ENCODE assay signal across 8 cellular contexts in the genomic region with DNA sequence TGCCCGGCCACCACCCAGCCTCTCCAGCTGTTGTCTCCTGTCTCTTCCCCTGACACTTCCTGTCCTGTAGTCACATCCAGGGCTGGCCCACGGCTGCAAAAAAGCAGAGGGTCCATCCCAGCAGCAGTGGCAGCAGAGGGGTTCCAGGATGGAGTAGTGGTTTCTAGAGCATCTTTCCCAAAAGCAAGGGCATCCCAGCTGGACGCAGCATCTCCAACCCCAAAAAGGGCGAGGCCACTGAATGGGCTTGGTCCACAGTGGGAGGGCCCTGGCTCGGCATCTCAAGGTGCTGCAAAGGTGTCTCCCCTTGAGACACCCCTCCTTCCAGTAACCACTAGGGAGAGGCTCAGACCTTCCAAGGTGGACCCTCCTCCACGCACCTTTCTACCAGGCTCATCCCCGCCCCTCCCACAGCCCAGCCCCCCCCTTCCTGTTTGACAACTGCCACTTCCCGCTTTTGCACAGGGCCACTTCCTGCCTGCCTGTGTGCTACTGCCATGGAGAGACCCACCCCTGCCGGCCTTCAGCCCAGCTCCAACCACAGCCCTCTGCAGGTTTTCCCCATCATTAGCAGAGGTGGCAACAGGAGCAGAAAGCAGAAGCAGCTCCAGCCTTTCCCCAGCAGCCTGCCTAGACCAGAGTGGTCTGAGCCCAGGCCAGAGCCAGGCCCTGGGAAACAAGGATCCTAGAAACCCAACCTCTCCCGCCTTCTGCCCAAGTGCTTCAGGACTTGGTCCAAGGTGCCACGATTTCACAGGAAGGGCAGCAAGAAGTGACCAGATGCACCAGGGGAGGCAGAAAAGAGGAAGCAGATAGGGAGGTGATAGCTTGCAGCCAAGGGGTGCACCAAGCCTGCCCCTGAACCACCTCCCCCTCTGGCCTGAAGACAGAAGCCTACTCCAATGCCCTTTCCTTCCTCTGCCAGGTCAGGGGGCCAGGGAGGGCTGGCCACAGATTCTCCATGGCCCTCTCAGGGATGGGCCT. TPM values are rescaled to one million over a fixed set of nuclear protein-coding genes. Genes with fewer than 3 reads are reported as not detected.
A peak's percentile ranks its signal among the peaks of the same experiment; 100 is the strongest.
DNase-seq lines count a peak whose midpoint lies in the region; ATAC-seq and TF ChIP-seq lines count a peak whose summit lies in the region.

No MANE protein-coding gene starts in this region.

- peak overlapping the region; percentile 81 for H3K27ac ChIP-seq in OCI-LY3 (ENCODE audit: low read length)

- H3K9me3 Mint-ChIP-seq in activated naive CD4-positive, alpha-beta T cell treated with anti-CD3 and anti-CD28 coated beads for 36 hours: no peaks in the 10 kb centered on the region
- no peaks in the 10 kb centered on the region for H3K9me3 Mint-ChIP-seq in Calu3 (ENCODE audit: low read depth, unreplicated experiment)

- intact Hi-C loops in activated naive CD4-positive, alpha-beta T cell treated with anti-CD3 and anti-CD28 coated beads for 36 hours (cut with micrococcal nuclease): loop anchor here (1.0 kb wide), 3 partner anchors 8 to 16 kb away; no protein-coding TSS in a partner anchor
- intact Hi-C loops in mucosa of descending colon (cut with DNase I, micrococcal nuclease): no loop called here
- intact Hi-C loops in Calu3 (cut with micrococcal nuclease; ENCODE audit: unreplicated experiment): no loop called here

- H3K4me1 ChIP-seq in OCI-LY3 (ENCODE audit: low read length) (peaks cover 17% of the 10 kb centered on the region), mucosa of descending colon (ENCODE audit: low read depth) (peaks cover 31% of the 10 kb centered on the region)

- peak overlapping the region; percentile 44; the same call in 1 of the 2 replicates for H3K9ac ChIP-seq in OCI-LY3 (ENCODE audit: low read length)

- peak overlapping the region; percentile 76 for H3K4me3 Mint-ChIP-seq in activated naive CD4-positive, alpha-beta T cell treated with anti-CD3 and anti-CD28 coated beads for 36 hours
- H3K4me3 Mint-ChIP-seq in Calu3 (ENCODE audit: low read depth, unreplicated experiment): no peak overlapping the region

- TF ChIP-seq CTCF in OCI-LY3 (IDR thresholded peaks at IDR 0.05; ENCODE audit: low read depth, low read length) (no peak), mucosa of descending colon (IDR thresholded peaks at IDR 0.05) (no peak), Calu3 (IDR thresholded peaks at IDR 0.05; ENCODE audit: unreplicated experiment) (no peak)

- H3K79me2 ChIP-seq in OCI-LY3 (ENCODE audit: low read length): no peaks in the 10 kb centered on the region

- H3K4me2 ChIP-seq in OCI-LY3 (ENCODE audit: low read length): peak overlapping the region; percentile 77

- H3K36me3 ChIP-seq in OCI-LY3 (replicated peaks; ENCODE audit: low read depth, low read length) (no peaks in the 10 kb centered on the region), mucosa of descending colon (ENCODE audit: low read depth) (no peaks in the 10 kb centered on the region)

- H3K9me3 ChIP-seq in OCI-LY3 (ENCODE audit: insufficient read depth, low read length): no peaks in the 10 kb centered on the region
- no peaks in the 10 kb centered on the region for H3K9me3 ChIP-seq in mucosa of descending colon

- peak overlapping the region; percentile 95 for H3K27ac Mint-ChIP-seq in activated naive CD4-positive, alpha-beta T cell treated with anti-CD3 and anti-CD28 coated beads for 36 hours
- H3K27ac Mint-ChIP-seq in Calu3 (ENCODE audit: unreplicated experiment): no peak overlapping the region

- BruUV-seq in Calu3 (replicated peaks; lab: Mats Ljungman, UMichigan): no TSS peak

- DNase-seq in CMK (ENCODE audit: low read depth): peak; percentile 77
- peak; percentile 85 for DNase-seq in activated naive CD4-positive, alpha-beta T cell treated with anti-CD3 and anti-CD28 coated beads for 36 hours
- peak; percentile 59 to 89 (median 70) for DNase-seq in mucosa of descending colon
- no peak for DNase-seq in DMS53 (lab: John Stamatoyannopoulos, UW)
- DNase-seq in Calu3: no peak
- no peak for DNase-seq in ACHN

- peak overlapping the region; percentile 49; the same call in 1 of the 2 replicates for H2AFZ ChIP-seq in OCI-LY3 (ENCODE audit: low read depth, low read length)

- in situ Hi-C loops in ACHN (cut with HindIII; ENCODE audit: low pct_ligation_motif_present, low pct_unique_long_range_greater_than_20kb, low sequenced_read_pairs): no loop called here

- no peaks in the 10 kb centered on the region for H3K27me3 ChIP-seq in OCI-LY3 (ENCODE audit: low read depth, low read length)

- ATAC-seq in GM21825 (IDR thresholded peaks at IDR 0.05; ENCODE audit: unreplicated experiment): peak; percentile 67
- ATAC-seq in mucosa of descending colon: peak; percentile 93

- H3K4me1 Mint-ChIP-seq in activated naive CD4-positive, alpha-beta T cell treated with anti-CD3 and anti-CD28 coated beads for 36 hours (ENCODE audit: low read depth): peaks cover 73% of the 10 kb centered on the region
- peaks cover 7% of the 10 kb centered on the region for H3K4me1 Mint-ChIP-seq in Calu3 (ENCODE audit: low read depth, unreplicated experiment)

- CTCF ChIA-PET in activated naive CD4-positive, alpha-beta T cell treated with anti-CD3 and anti-CD28 coated beads for 36 hours (lab: Charles Lee): interaction anchor here (0.9 to 12.5 kb wide), 5 partner anchors 11 to 109 kb away, joined by 3 to 164 read pairs (median 4); a partner anchor contains a TSS
- CTCF ChIA-PET in Calu3 (lab: Charles Lee): no interaction called here

- peak overlapping the region; percentile 66 for H3K4me3 ChIP-seq in OCI-LY3 (ENCODE audit: low read length)
- H3K4me3 ChIP-seq in mucosa of descending colon: no peak overlapping the region

- H3K36me3 Mint-ChIP-seq in activated naive CD4-positive, alpha-beta T cell treated with anti-CD3 and anti-CD28 coated beads for 36 hours (ENCODE audit: low read depth): peaks cover 6% of the 10 kb centered on the region
- peaks cover 28% of the 10 kb centered on the region for H3K36me3 Mint-ChIP-seq in Calu3 (ENCODE audit: insufficient read depth, unreplicated experiment)

- H4K20me1 ChIP-seq in OCI-LY3 (ENCODE audit: insufficient read depth, low read length): no peaks in the 10 kb centered on the region

- H3K27me3 Mint-ChIP-seq in activated naive CD4-positive, alpha-beta T cell treated with anti-CD3 and anti-CD28 coated beads for 36 hours (ENCODE audit: low read depth): no peaks in the 10 kb centered on the region
- no peaks in the 10 kb centered on the region for H3K27me3 Mint-ChIP-seq in Calu3 (ENCODE audit: unreplicated experiment)

RNA-seq across cellular contexts. Expression of a gene that starts 8.6 kb away (rescaled TPM):
- total RNA-seq in activated naive CD4-positive, alpha-beta T cell treated with anti-CD3 and anti-CD28 coated beads for 36 hours: 10 to 100 TPM; 22.9 to 26.3 TPM
- total RNA-seq in mucosa of descending colon (100 to 1,000 TPM in 1 of 3 donors, 10 to 100 TPM in 2; 53.5 to 141 (median 57.2) TPM), Calu3 (2022) (58.1 and 58.9 TPM in 2 replicates)

RNA-seq across cellular contexts. Expression of a gene that starts 45.2 kb away (rescaled TPM):
- total RNA-seq in activated naive CD4-positive, alpha-beta T cell treated with anti-CD3 and anti-CD28 coated beads for 36 hours: under 1 TPM; 0.26 to 0.27 TPM
- total RNA-seq in mucosa of descending colon: 10 to 100 TPM in 1 of 3 donors, 1 to 10 TPM in 2; 4.6 to 10.3 (median 5.8) TPM
- 655 and 706 TPM in 2 replicates for total RNA-seq in Calu3 (2022)

RNA-seq across cellular contexts. Expression of a gene that starts 54.4 kb away (rescaled TPM):
- total RNA-seq in activated naive CD4-positive, alpha-beta T cell treated with anti-CD3 and anti-CD28 coated beads for 36 hours: 100 to 1,000 TPM; 102 to 127 TPM
- total RNA-seq in mucosa of descending colon (10 to 100 TPM; 26.7 to 39.0 (median 29.0) TPM), Calu3 (2022) (24.8 and 26.7 TPM in 2 replicates)

Comparison
In these comparisons a context has a peak if more than half of its experiments do, and no peak if none do; other contexts are left out.
1. DNase-seq: peak in CMK (single experiment), activated naive CD4-positive, alpha-beta T cell treated with anti-CD3 and anti-CD28 coated beads for 36 hours (single experiment) and mucosa of descending colon (3 of 3); none in DMS53 (single experiment), Calu3 (single experiment) and ACHN (single experiment).
2. RNA of a gene that starts 45.2 kb away (total RNA-seq): 655 to 706 TPM in Calu3; 4.6 to 10.3 TPM in mucosa of descending colon and 0.26 to 0.27 TPM in activated naive CD4-positive, alpha-beta T cell treated with anti-CD3 and anti-CD28 coated beads for 36 hours; every median in the first group is over 10 times any median in the second.